In the genomic region with DNA sequence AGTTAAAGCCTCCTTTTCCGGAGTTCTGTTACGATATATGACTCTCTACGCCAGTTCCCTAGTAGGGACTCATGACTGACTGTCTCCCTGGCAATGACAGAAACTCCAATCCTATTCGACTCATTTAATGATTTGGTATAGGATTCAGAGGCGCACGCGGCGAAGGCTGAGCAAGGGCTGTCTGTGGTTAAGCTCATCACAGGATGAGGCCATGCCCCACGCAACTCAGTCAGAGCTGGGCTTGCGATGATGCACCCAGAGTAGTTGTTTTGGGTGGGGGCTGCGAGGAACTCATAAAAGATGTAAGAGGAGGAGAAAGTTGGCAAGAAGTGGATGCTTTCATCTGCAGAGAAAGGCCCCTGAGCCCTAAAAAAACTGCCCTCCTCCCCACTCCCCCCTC, we compare ENCODE assay signal across 2 cellular contexts.
TF ChIP-seq lines count a peak whose summit lies in the region.

No MANE protein-coding gene starts in this region.

TF ChIP-seq in HEK293, 187 proteins besides CTCF, POLR2A, EP300 and RAD21 (continued from another document):
- TF ChIP-seq, protein P1, sequence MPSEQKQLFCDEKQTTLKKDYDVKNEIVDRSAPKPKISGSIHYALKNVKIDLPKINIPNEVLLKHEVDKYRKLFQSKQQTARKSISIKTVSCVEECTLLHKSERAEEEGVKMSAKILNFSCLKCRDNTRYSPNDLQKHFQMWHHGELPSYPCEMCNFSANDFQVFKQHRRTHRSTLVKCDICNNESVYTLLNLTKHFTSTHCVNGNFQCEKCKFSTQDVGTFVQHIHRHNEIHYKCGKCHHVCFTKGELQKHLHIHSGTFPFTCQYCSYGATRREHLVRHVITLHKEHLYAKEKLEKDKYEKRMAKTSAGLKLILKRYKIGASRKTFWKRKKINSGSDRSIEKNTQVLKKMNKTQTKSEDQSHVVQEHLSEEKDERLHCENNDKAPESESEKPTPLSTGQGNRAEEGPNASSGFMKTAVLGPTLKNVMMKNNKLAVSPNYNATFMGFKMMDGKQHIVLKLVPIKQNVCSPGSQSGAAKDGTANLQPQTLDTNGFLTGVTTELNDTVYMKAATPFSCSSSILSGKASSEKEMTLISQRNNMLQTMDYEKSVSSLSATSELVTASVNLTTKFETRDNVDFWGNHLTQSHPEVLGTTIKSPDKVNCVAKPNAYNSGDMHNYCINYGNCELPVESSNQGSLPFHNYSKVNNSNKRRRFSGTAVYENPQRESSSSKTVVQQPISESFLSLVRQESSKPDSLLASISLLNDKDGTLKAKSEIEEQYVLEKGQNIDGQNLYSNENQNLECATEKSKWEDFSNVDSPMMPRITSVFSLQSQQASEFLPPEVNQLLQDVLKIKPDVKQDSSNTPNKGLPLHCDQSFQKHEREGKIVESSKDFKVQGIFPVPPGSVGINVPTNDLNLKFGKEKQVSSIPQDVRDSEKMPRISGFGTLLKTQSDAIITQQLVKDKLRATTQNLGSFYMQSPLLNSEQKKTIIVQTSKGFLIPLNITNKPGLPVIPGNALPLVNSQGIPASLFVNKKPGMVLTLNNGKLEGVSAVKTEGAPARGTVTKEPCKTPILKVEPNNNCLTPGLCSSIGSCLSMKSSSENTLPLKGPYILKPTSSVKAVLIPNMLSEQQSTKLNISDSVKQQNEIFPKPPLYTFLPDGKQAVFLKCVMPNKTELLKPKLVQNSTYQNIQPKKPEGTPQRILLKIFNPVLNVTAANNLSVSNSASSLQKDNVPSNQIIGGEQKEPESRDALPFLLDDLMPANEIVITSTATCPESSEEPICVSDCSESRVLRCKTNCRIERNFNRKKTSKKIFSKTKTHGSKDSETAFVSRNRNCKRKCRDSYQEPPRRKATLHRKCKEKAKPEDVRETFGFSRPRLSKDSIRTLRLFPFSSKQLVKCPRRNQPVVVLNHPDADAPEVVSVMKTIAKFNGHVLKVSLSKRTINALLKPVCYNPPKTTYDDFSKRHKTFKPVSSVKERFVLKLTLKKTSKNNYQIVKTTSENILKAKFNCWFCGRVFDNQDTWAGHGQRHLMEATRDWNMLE (tag by site-specific recombination; conservative IDR thresholded peaks at IDR 0.05; ENCODE audit: low read depth): no peak
- TF ChIP-seq, protein P2, sequence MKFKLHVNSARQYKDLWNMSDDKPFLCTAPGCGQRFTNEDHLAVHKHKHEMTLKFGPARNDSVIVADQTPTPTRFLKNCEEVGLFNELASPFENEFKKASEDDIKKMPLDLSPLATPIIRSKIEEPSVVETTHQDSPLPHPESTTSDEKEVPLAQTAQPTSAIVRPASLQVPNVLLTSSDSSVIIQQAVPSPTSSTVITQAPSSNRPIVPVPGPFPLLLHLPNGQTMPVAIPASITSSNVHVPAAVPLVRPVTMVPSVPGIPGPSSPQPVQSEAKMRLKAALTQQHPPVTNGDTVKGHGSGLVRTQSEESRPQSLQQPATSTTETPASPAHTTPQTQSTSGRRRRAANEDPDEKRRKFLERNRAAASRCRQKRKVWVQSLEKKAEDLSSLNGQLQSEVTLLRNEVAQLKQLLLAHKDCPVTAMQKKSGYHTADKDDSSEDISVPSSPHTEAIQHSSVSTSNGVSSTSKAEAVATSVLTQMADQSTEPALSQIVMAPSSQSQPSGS (tag by site-specific recombination; IDR thresholded peaks at IDR 0.05; ENCODE audit: low read depth): no peak
- TF ChIP-seq WT1 (tag by site-specific recombination; IDR thresholded peaks at IDR 0.05): no peak
- TF ChIP-seq ZNF214 (tag by site-specific recombination; IDR thresholded peaks at IDR 0.05; ENCODE audit: borderline replicate concordance): no peak
- TF ChIP-seq, protein P3, sequence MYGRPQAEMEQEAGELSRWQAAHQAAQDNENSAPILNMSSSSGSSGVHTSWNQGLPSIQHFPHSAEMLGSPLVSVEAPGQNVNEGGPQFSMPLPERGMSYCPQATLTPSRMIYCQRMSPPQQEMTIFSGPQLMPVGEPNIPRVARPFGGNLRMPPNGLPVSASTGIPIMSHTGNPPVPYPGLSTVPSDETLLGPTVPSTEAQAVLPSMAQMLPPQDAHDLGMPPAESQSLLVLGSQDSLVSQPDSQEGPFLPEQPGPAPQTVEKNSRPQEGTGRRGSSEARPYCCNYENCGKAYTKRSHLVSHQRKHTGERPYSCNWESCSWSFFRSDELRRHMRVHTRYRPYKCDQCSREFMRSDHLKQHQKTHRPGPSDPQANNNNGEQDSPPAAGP (tag by site-specific recombination; IDR thresholded peaks at IDR 0.05): no peak
- TF ChIP-seq EGR2 (tag by site-specific recombination; IDR thresholded peaks at IDR 0.05; ENCODE audit: low read depth): no peak
- no peak for TF ChIP-seq ZNF354C (tag by site-specific recombination; IDR thresholded peaks at IDR 0.05; ENCODE audit: borderline replicate concordance, low read depth)
- no peak for TF ChIP-seq OSR2 (tag by site-specific recombination; IDR thresholded peaks at IDR 0.05)
- no peak for TF ChIP-seq ZBTB21 (tag by site-specific recombination; IDR thresholded peaks at IDR 0.05)

TF ChIP-seq in WTC11, 78 proteins besides CTCF, POLR2A, EP300 and RAD21 (continued from another document):
- TF ChIP-seq, protein P4, sequence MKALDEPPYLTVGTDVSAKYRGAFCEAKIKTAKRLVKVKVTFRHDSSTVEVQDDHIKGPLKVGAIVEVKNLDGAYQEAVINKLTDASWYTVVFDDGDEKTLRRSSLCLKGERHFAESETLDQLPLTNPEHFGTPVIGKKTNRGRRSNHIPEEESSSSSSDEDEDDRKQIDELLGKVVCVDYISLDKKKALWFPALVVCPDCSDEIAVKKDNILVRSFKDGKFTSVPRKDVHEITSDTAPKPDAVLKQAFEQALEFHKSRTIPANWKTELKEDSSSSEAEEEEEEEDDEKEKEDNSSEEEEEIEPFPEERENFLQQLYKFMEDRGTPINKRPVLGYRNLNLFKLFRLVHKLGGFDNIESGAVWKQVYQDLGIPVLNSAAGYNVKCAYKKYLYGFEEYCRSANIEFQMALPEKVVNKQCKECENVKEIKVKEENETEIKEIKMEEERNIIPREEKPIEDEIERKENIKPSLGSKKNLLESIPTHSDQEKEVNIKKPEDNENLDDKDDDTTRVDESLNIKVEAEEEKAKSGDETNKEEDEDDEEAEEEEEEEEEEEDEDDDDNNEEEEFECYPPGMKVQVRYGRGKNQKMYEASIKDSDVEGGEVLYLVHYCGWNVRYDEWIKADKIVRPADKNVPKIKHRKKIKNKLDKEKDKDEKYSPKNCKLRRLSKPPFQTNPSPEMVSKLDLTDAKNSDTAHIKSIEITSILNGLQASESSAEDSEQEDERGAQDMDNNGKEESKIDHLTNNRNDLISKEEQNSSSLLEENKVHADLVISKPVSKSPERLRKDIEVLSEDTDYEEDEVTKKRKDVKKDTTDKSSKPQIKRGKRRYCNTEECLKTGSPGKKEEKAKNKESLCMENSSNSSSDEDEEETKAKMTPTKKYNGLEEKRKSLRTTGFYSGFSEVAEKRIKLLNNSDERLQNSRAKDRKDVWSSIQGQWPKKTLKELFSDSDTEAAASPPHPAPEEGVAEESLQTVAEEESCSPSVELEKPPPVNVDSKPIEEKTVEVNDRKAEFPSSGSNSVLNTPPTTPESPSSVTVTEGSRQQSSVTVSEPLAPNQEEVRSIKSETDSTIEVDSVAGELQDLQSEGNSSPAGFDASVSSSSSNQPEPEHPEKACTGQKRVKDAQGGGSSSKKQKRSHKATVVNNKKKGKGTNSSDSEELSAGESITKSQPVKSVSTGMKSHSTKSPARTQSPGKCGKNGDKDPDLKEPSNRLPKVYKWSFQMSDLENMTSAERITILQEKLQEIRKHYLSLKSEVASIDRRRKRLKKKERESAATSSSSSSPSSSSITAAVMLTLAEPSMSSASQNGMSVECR (CRISPR knock-in tag; IDR thresholded peaks at IDR 0.05; ENCODE audit: borderline replicate concordance): no peak
- TF ChIP-seq, protein P5, sequence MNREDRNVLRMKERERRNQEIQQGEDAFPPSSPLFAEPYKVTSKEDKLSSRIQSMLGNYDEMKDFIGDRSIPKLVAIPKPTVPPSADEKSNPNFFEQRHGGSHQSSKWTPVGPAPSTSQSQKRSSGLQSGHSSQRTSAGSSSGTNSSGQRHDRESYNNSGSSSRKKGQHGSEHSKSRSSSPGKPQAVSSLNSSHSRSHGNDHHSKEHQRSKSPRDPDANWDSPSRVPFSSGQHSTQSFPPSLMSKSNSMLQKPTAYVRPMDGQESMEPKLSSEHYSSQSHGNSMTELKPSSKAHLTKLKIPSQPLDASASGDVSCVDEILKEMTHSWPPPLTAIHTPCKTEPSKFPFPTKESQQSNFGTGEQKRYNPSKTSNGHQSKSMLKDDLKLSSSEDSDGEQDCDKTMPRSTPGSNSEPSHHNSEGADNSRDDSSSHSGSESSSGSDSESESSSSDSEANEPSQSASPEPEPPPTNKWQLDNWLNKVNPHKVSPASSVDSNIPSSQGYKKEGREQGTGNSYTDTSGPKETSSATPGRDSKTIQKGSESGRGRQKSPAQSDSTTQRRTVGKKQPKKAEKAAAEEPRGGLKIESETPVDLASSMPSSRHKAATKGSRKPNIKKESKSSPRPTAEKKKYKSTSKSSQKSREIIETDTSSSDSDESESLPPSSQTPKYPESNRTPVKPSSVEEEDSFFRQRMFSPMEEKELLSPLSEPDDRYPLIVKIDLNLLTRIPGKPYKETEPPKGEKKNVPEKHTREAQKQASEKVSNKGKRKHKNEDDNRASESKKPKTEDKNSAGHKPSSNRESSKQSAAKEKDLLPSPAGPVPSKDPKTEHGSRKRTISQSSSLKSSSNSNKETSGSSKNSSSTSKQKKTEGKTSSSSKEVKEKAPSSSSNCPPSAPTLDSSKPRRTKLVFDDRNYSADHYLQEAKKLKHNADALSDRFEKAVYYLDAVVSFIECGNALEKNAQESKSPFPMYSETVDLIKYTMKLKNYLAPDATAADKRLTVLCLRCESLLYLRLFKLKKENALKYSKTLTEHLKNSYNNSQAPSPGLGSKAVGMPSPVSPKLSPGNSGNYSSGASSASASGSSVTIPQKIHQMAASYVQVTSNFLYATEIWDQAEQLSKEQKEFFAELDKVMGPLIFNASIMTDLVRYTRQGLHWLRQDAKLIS (CRISPR knock-in tag; IDR thresholded peaks at IDR 0.05; ENCODE audit: borderline replicate concordance): no peak
- TF ChIP-seq MYBL2 (CRISPR knock-in tag; IDR thresholded peaks at IDR 0.05) (no peak), ZNF671 (CRISPR knock-in tag; IDR thresholded peaks at IDR 0.05) (no peak), ELF4 (CRISPR knock-in tag; IDR thresholded peaks at IDR 0.05; ENCODE audit: low read depth) (no peak), ZNF396 (CRISPR knock-in tag; IDR thresholded peaks at IDR 0.05; ENCODE audit: borderline replicate concordance) (no peak), GRHL2 (CRISPR knock-in tag; IDR thresholded peaks at IDR 0.05; ENCODE audit: insufficient replicate concordance, severe bottlenecking) (no peak)
- TF ChIP-seq, protein P6, sequence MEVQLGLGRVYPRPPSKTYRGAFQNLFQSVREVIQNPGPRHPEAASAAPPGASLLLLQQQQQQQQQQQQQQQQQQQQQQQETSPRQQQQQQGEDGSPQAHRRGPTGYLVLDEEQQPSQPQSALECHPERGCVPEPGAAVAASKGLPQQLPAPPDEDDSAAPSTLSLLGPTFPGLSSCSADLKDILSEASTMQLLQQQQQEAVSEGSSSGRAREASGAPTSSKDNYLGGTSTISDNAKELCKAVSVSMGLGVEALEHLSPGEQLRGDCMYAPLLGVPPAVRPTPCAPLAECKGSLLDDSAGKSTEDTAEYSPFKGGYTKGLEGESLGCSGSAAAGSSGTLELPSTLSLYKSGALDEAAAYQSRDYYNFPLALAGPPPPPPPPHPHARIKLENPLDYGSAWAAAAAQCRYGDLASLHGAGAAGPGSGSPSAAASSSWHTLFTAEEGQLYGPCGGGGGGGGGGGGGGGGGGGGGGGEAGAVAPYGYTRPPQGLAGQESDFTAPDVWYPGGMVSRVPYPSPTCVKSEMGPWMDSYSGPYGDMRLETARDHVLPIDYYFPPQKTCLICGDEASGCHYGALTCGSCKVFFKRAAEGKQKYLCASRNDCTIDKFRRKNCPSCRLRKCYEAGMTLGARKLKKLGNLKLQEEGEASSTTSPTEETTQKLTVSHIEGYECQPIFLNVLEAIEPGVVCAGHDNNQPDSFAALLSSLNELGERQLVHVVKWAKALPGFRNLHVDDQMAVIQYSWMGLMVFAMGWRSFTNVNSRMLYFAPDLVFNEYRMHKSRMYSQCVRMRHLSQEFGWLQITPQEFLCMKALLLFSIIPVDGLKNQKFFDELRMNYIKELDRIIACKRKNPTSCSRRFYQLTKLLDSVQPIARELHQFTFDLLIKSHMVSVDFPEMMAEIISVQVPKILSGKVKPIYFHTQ (CRISPR knock-in tag; IDR thresholded peaks at IDR 0.05): no peak
